8 cellular contexts compared by ENCODE assay signal in the genomic region with DNA sequence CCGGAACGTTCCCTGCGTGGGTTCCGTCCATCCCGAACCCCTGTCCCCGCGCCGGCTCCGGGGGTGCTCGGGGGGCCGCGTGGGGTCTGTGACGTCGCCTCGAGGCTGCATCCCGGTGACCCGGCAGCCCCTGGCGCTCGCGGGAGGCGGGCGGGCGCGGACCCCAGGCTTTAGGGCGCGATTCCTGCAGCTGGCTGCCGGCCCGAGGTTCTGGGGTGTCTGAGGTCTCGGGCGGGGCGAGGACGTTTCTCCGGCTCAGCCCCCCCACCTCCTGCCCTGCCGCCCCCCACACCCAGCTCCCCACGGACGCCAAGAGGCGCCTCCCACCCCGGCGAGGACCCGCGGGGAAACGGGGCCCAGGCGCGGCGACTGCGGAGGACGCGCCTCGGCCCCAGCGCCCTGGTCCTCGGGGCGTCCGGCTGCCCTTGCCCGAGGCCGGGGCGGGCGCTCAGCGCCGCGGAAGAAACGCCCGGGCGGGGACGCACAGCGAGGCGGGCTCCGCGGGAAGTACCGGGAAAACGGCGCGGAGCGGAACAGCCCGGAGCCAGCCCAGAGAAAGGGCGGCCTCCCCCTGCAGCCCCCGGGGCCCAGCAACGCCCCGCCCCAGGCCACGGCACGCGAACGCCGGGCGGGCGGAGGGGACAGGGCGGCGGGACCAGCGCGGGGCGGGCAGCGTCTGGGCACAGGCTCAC. TPM values are rescaled to one million over a fixed set of nuclear protein-coding genes. Genes with fewer than 3 reads are reported as not detected.
A peak's percentile ranks its signal among the peaks of the same experiment; 100 is the strongest.
DNase-seq lines count a peak whose midpoint lies in the region; ATAC-seq and TF ChIP-seq lines count a peak whose summit lies in the region.

No MANE protein-coding gene starts in this region.

- H3K27me3 Mint-ChIP-seq in CD14-positive monocyte (ENCODE audit: low read depth in 3 of 3): peaks cover 17 to 26% (median 19%) of the 10 kb centered on the region in 3 donors

- intact Hi-C loops in esophagus muscularis mucosa (cut with DNase I) (loop anchor here (5.0 kb wide), 1 partner anchor 85 kb away; no protein-coding TSS in a partner anchor), CD14-positive monocyte (cut with micrococcal nuclease) (loop anchor here (2.0 to 10.0 kb wide), 5 partner anchors 50 to 1305 kb away; a partner anchor contains a TSS)

- H3K27ac ChIP-seq in esophagus muscularis mucosa (replicated peaks in 1 of 4) (peak overlapping the region; percentile 56 to 71 (median 63)), parathyroid adenoma (peak overlapping the region; percentile 75)

- peak; percentile 2 for ATAC-seq in HG03139 (IDR thresholded peaks at IDR 0.05; ENCODE audit: unreplicated experiment)
- no peak for ATAC-seq in HG03460 (IDR thresholded peaks at IDR 0.05; ENCODE audit: unreplicated experiment)

- no peaks in the 10 kb centered on the region for H3K36me3 ChIP-seq in esophagus muscularis mucosa
- no peaks in the 10 kb centered on the region for H3K36me3 ChIP-seq in parathyroid adenoma (ENCODE audit: control insufficient read depth, insufficient read depth, low read length)

- no peak for TF ChIP-seq POLR2A in esophagus muscularis mucosa (IDR thresholded peaks at IDR 0.05; ENCODE audit: low read depth)

- peak overlapping the region; percentile 78 for H2AFZ ChIP-seq in parathyroid adenoma

- H3K9me3 ChIP-seq in esophagus muscularis mucosa (no peaks in the 10 kb centered on the region), parathyroid adenoma (ENCODE audit: control insufficient read depth, low read length) (no peaks in the 10 kb centered on the region)

- no peak overlapping the region for H3K4me2 ChIP-seq in parathyroid adenoma (ENCODE audit: low read length)

- H3K27ac Mint-ChIP-seq in CD14-positive monocyte: no peak overlapping the region

- H3K4me3 Mint-ChIP-seq in CD14-positive monocyte: peak overlapping the region in 1 of 2 donors; percentile 51

- H3K79me2 ChIP-seq in parathyroid adenoma: no peaks in the 10 kb centered on the region

- DNase-seq in COLO668 (lab: John Stamatoyannopoulos, UW; ENCODE audit: unreplicated experiment) (peak; percentile 84), esophagus muscularis mucosa (ENCODE audit: extremely low spot score) (no peak), CD14-positive monocyte (ENCODE audit: low spot score) (no peak), NCI-H2081 (lab: John Stamatoyannopoulos, UW) (no peak)
- no peak for DNase-seq in activated effector memory CD4-positive, alpha-beta T cell treated with Interleukin-2 at 50 U/mL for 16 hours

- peaks cover 0 to 46% (median 5%) of the 10 kb centered on the region in 4 donors for H3K27me3 ChIP-seq in esophagus muscularis mucosa
- no peaks in the 10 kb centered on the region for H3K27me3 ChIP-seq in parathyroid adenoma (ENCODE audit: control insufficient read depth, insufficient read depth, low read length)

- no peak overlapping the region for H3K9ac ChIP-seq in parathyroid adenoma

- no peak for TF ChIP-seq EP300 in esophagus muscularis mucosa (IDR thresholded peaks at IDR 0.05)

- peaks cover 0 to 10% (median 0%) of the 10 kb centered on the region in 7 donors for H3K9me3 Mint-ChIP-seq in CD14-positive monocyte

- TF ChIP-seq CTCF in esophagus muscularis mucosa (IDR thresholded peaks at IDR 0.05): no peak
- TF ChIP-seq CTCF in parathyroid adenoma (IDR thresholded peaks at IDR 0.05): no peak
- TF ChIP-seq CTCF in CD14-positive monocyte (IDR thresholded peaks at IDR 0.05): no peak

- peaks cover 6 to 30% (median 25%) of the 10 kb centered on the region in 4 donors for H3K4me1 ChIP-seq in esophagus muscularis mucosa
- H3K4me1 ChIP-seq in parathyroid adenoma: peaks cover 2% of the 10 kb centered on the region

- H3K4me1 Mint-ChIP-seq in CD14-positive monocyte: peaks cover 24% of the 10 kb centered on the region

- H3K36me3 Mint-ChIP-seq in CD14-positive monocyte: no peaks in the 10 kb centered on the region

- H3K4me3 ChIP-seq in esophagus muscularis mucosa (peak overlapping the region; percentile 59 to 84 (median 64)), parathyroid adenoma (ENCODE audit: low read depth, low read length) (no peak overlapping the region)

- 12% methylated on average over 37 of the region's 91 CpGs for WGBS in esophagus muscularis mucosa

RNA-seq across cellular contexts. Expression of a gene that starts 1.3 kb away (rescaled TPM):
- total RNA-seq in esophagus muscularis mucosa: 1 to 10 TPM; 7.5 to 9.2 (median 8.1) TPM
- polyA plus RNA-seq in CD14-positive monocyte: under 1 TPM in 1 of 2 donors, not detected in 1; 0.34 TPM
